In the genomic region with DNA sequence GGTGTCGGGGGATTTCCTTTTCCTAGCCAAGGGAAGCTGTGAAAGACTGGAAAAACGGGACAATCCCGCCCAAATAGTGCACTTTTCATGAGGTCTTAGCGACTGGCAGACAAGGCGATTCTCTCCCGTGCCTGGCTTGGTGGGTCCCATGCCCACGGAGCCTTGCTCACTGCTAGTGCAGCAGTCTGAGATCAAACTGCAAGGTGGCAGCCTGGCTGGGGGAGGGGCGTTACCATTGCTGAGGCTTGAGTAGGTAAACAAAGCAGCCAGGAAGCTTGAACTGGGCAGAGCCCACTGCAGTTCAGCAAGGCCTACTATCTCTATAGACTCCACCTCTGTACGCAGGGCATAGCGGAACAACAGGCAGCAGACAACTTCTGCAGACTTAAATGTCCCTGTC, we compare ENCODE assay signal across 1 cellular context.
TF ChIP-seq lines count a peak whose summit lies in the region.
"Not testable (repeated sequence)": the region's sequence is repeated elsewhere in the genome, so short reads cannot be mapped to it uniquely, and the experiment has no call there.

No MANE protein-coding gene starts in this region.

TF ChIP-seq in HepG2, 621 proteins besides CTCF, POLR2A, EP300 and RAD21 (continued from another document):
- TF ChIP-seq HIC2 (CRISPR knock-in tag; IDR thresholded peaks at IDR 0.05; ENCODE audit: low read depth) (peak; percentile 94), FOXP4 (CRISPR knock-in tag; IDR thresholded peaks at IDR 0.05) (peak; percentile 66), RARA (CRISPR knock-in tag; IDR thresholded peaks at IDR 0.05) (peak; percentile 48), ZFX (CRISPR knock-in tag; IDR thresholded peaks at IDR 0.05; ENCODE audit: low read depth) (peak; percentile 69; the same call in 1 of the 2 replicates), ZBTB7B (CRISPR knock-in tag; IDR thresholded peaks at IDR 0.05) (peak; percentile 75), FOXK1 (CRISPR knock-in tag; IDR thresholded peaks at IDR 0.05; ENCODE audit: borderline replicate concordance, low read depth) (peak; percentile 72; the same call in 1 of the 2 replicates), SOX6 (CRISPR knock-in tag; IDR thresholded peaks at IDR 0.05) (peak; percentile 53; the same call in 1 of the 2 replicates), TBX2 (CRISPR knock-in tag; IDR thresholded peaks at IDR 0.05; ENCODE audit: borderline replicate concordance) (peak; percentile 46; the same call in 1 of the 2 replicates), CCDC6 (CRISPR knock-in tag; IDR thresholded peaks at IDR 0.05) (peak; percentile 58; the same call in 1 of the 2 replicates), KAT8 (CRISPR knock-in tag; IDR thresholded peaks at IDR 0.05) (peak; percentile 61; the same call in 1 of the 2 replicates), SPEN (CRISPR knock-in tag; IDR thresholded peaks at IDR 0.05; ENCODE audit: low read depth) (0 out of 2 replicates have a peak, but pooled peaks have one; percentile 32), NCOA2 (CRISPR knock-in tag; IDR thresholded peaks at IDR 0.05) (peak; percentile 46; the same call in 1 of the 2 replicates), ZGPAT (CRISPR knock-in tag; IDR thresholded peaks at IDR 0.05) (peak; percentile 52; the same call in 1 of the 2 replicates), FOXP1 (CRISPR knock-in tag; IDR thresholded peaks at IDR 0.05) (peak; percentile 52), ZNF619 (CRISPR knock-in tag; IDR thresholded peaks at IDR 0.05) (0 out of 2 replicates have a peak, but pooled peaks have one; percentile 62), SALL1 (CRISPR knock-in tag; IDR thresholded peaks at IDR 0.05) (peak; percentile 72), ZSCAN25 (CRISPR knock-in tag; IDR thresholded peaks at IDR 0.05) (peak; percentile 63; the same call in 1 of the 2 replicates), HNF1B (CRISPR knock-in tag; IDR thresholded peaks at IDR 0.05) (0 out of 2 replicates have a peak, but pooled peaks have one; percentile 32), RXRA (CRISPR knock-in tag; IDR thresholded peaks at IDR 0.05) (peak; percentile 43; the same call in 1 of the 2 replicates), RXRB (CRISPR knock-in tag; IDR thresholded peaks at IDR 0.05; ENCODE audit: borderline replicate concordance) (peak; percentile 64), ZNF225 (CRISPR knock-in tag; IDR thresholded peaks at IDR 0.05) (0 out of 2 replicates have a peak, but pooled peaks have one; percentile 38), ZNF614 (CRISPR knock-in tag; IDR thresholded peaks at IDR 0.05; ENCODE audit: borderline replicate concordance) (peak; percentile 54; the same call in 1 of the 2 replicates), ZBTB38 (CRISPR knock-in tag; IDR thresholded peaks at IDR 0.05) (peak; percentile 29; the same call in 1 of the 2 replicates), GMEB1 (CRISPR knock-in tag; IDR thresholded peaks at IDR 0.05; ENCODE audit: borderline replicate concordance) (0 out of 2 replicates have a peak, but pooled peaks have one; percentile 14)
- TF ChIP-seq SOX6, FOXP1 (IDR thresholded peaks at IDR 0.05): not testable (repeated sequence)
- TF ChIP-seq, protein P1, sequence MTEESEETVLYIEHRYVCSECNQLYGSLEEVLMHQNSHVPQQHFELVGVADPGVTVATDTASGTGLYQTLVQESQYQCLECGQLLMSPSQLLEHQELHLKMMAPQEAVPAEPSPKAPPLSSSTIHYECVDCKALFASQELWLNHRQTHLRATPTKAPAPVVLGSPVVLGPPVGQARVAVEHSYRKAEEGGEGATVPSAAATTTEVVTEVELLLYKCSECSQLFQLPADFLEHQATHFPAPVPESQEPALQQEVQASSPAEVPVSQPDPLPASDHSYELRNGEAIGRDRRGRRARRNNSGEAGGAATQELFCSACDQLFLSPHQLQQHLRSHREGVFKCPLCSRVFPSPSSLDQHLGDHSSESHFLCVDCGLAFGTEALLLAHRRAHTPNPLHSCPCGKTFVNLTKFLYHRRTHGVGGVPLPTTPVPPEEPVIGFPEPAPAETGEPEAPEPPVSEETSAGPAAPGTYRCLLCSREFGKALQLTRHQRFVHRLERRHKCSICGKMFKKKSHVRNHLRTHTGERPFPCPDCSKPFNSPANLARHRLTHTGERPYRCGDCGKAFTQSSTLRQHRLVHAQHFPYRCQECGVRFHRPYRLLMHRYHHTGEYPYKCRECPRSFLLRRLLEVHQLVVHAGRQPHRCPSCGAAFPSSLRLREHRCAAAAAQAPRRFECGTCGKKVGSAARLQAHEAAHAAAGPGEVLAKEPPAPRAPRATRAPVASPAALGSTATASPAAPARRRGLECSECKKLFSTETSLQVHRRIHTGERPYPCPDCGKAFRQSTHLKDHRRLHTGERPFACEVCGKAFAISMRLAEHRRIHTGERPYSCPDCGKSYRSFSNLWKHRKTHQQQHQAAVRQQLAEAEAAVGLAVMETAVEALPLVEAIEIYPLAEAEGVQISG (CRISPR knock-in tag; IDR thresholded peaks at IDR 0.05), result 0 out of 2 replicates have a peak, but pooled peaks have one; percentile 15
TF ChIP-seq in HepG2: peak in this region for 66; not testable (repeated sequence) for 555.
